In genomic region chr19:4456566-4456842, GRCh38 we compare ENCODE assay signal across 1 cellular context.
TF ChIP-seq lines count a peak whose summit lies in the region.

No MANE protein-coding gene starts in this region.

TF ChIP-seq in SK-N-SH, 30 proteins besides CTCF, POLR2A, EP300 and RAD21:
- TF ChIP-seq REST (IDR thresholded peaks at IDR 0.05; ENCODE audit: low read depth, low read length) (no peak), MEF2A (IDR thresholded peaks at IDR 0.05; ENCODE audit: borderline replicate concordance, low read depth) (no peak), SMC3 (IDR thresholded peaks at IDR 0.05; ENCODE audit: low read depth, low read length) (no peak), GABPA (IDR thresholded peaks at IDR 0.05; ENCODE audit: low read depth) (peak; percentile 33; the same call in 1 of the 2 replicates), FOSL2 (IDR thresholded peaks at IDR 0.05; ENCODE audit: borderline replicate concordance, low read depth) (no peak), FOXJ3 (CRISPR knock-in tag; IDR thresholded peaks at IDR 0.05) (no peak), USF2 (IDR thresholded peaks at IDR 0.05; ENCODE audit: borderline replicate concordance, low read depth, low read length) (no peak)
